1 cellular context compared by ENCODE assay signal in the genomic region with DNA sequence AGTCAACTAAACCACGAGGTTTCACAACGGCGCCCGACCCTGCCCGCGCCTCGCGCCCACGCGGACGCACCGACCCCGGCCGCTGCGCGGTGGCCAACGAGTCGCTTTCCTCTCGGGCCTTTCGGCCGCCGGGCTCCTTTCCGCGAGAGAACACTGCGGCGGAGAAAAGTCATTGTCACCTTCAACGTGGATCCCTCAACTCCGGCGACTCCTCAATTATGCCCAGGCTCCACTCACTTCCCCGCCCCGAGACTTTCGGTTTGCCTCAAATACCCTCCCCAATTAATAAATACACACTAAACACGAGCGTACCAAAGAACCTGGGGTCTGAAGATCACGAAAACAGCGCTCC.
TF ChIP-seq lines count a peak whose summit lies in the region.

No MANE protein-coding gene starts in this region.

TF ChIP-seq in A549, 52 proteins besides CTCF, POLR2A, EP300 and RAD21 (continued from another document):
- TF ChIP-seq, protein P1, sequence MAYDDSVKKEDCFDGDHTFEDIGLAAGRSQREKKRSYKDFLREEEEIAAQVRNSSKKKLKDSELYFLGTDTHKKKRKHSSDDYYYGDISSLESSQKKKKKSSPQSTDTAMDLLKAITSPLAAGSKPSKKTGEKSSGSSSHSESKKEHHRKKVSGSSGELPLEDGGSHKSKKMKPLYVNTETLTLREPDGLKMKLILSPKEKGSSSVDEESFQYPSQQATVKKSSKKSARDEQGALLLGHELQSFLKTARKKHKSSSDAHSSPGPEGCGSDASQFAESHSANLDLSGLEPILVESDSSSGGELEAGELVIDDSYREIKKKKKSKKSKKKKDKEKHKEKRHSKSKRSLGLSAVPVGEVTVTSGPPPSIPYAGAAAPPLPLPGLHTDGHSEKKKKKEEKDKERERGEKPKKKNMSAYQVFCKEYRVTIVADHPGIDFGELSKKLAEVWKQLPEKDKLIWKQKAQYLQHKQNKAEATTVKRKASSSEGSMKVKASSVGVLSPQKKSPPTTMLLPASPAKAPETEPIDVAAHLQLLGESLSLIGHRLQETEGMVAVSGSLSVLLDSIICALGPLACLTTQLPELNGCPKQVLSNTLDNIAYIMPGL (CRISPR knock-in tag; IDR thresholded peaks at IDR 0.05; ENCODE audit: borderline replicate concordance) = no peak
- TF ChIP-seq RARB (CRISPR knock-in tag; IDR thresholded peaks at IDR 0.05) (no peak), PHF8 (IDR thresholded peaks at IDR 0.05; ENCODE audit: borderline replicate concordance, low read depth) (no peak), TFCP2L1 (CRISPR knock-in tag; IDR thresholded peaks at IDR 0.05) (no peak), JUNB (IDR thresholded peaks at IDR 0.05) (no peak), RNF2 (IDR thresholded peaks at IDR 0.05; ENCODE audit: borderline replicate concordance, low read depth) (0 out of 2 replicates have a peak, but pooled peaks have one; percentile 46), TP53 (CRISPR knock-in tag; IDR thresholded peaks at IDR 0.05) (no peak)
- TF ChIP-seq, protein P2, sequence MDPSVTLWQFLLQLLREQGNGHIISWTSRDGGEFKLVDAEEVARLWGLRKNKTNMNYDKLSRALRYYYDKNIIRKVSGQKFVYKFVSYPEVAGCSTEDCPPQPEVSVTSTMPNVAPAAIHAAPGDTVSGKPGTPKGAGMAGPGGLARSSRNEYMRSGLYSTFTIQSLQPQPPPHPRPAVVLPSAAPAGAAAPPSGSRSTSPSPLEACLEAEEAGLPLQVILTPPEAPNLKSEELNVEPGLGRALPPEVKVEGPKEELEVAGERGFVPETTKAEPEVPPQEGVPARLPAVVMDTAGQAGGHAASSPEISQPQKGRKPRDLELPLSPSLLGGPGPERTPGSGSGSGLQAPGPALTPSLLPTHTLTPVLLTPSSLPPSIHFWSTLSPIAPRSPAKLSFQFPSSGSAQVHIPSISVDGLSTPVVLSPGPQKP (IDR thresholded peaks at IDR 0.05; ENCODE audit: low read depth, low read length) = no peak
